ENCODE assay signal across 21 cellular contexts in genomic region chr12:29426516-29426915, GRCh38.
"Had no signal": no experiment of that assay in that cellular context is flagged by ENCODE, and none has a peak within 500 bp of the region (broad histone marks: within the 10 kb centered on the region; RNA-seq: fewer than 3 reads in every experiment).

No MANE protein-coding gene starts in this region.

- H3K27ac Mint-ChIP-seq: activated CD4-positive, alpha-beta memory T cell treated with anti-CD3 and anti-CD28 coated beads, Interleukin-2, amount 10 ng/mL, durations not matched to agents 7 days and 5 days; activated CD4-positive, alpha-beta T cell treated with anti-CD3 and anti-CD28 coated beads, Interleukin-2, amount 10 ng/mL, durations not matched to agents 7 days and 5 days; activated naive CD4-positive, alpha-beta T cell treated with anti-CD3 and anti-CD28 coated beads, Interleukin-2, amount 10 ng/mL, durations not matched to agents 7 days and 5 days; activated naive CD4-positive, alpha-beta T cell treated with anti-CD3 and anti-CD28 coated beads, Interleukin-2, amount 50 U/mL, for 72 hours; activated naive CD8-positive, alpha-beta T cell treated with anti-CD3 and anti-CD28 coated beads, Interleukin-2, amount 10 ng/mL, durations not matched to agents 7 days and 5 days; activated T-cell treated with anti-CD3 and anti-CD28 coated beads, Interleukin-2, amount 50 U/mL, for 24 hours; activated T-cell treated with anti-CD3 and anti-CD28 coated beads, Interleukin-2, amount 50 U/mL, for 72 hours; effector memory CD8-positive, alpha-beta T cell; WTC11 had no signal

- H3K36me3 ChIP-seq: brain microvascular endothelial cell had no signal

- H3K4me1 Mint-ChIP-seq: activated CD4-positive, alpha-beta memory T cell treated with anti-CD3 and anti-CD28 coated beads, Interleukin-2, amount 10 ng/mL, durations not matched to agents 7 days and 5 days; activated CD4-positive, alpha-beta T cell treated with anti-CD3 and anti-CD28 coated beads, Interleukin-2, amount 10 ng/mL, durations not matched to agents 7 days and 5 days; activated naive CD4-positive, alpha-beta T cell treated with anti-CD3 and anti-CD28 coated beads, Interleukin-2, amount 10 ng/mL, durations not matched to agents 7 days and 5 days; activated naive CD8-positive, alpha-beta T cell treated with anti-CD3 and anti-CD28 coated beads, Interleukin-2, amount 10 ng/mL, durations not matched to agents 7 days and 5 days; WTC11 had no signal

- DNase-seq: activated CD4-positive, alpha-beta memory T cell treated with anti-CD3 and anti-CD28 coated beads, Interleukin-2, amount 10 ng/mL, durations not matched to agents 7 days and 5 days; activated CD4-positive, alpha-beta T cell treated with anti-CD3 and anti-CD28 coated beads for 1 hour; activated CD4-positive, alpha-beta T cell treated with anti-CD3 and anti-CD28 coated beads for 4 hours; activated CD4-positive, alpha-beta T cell treated with anti-CD3 and anti-CD28 coated beads, Interleukin-2, amount 10 ng/mL, durations not matched to agents 7 days and 5 days; activated CD4-positive, alpha-beta T cell treated with anti-CD3 and anti-CD28 coated beads, Interleukin-2, amount 50 U/mL, for 4 hours; activated CD8-positive, alpha-beta memory T cell treated with anti-CD3 and anti-CD28 coated beads, Interleukin-2, amount 50 U/mL, for 48 hours; activated gamma-delta T cell; activated naive CD4-positive, alpha-beta T cell; activated naive CD4-positive, alpha-beta T cell treated with anti-CD3 and anti-CD28 coated beads, Interleukin-2, amount 10 ng/mL, durations not matched to agents 7 days and 5 days; activated naive CD8-positive, alpha-beta T cell treated with anti-CD3 and anti-CD28 coated beads, Interleukin-2, amount 10 ng/mL, durations not matched to agents 7 days and 5 days; activated T-cell treated with anti-CD3 and anti-CD28 coated beads for 4 hours; activated T-cell treated with anti-CD3 and anti-CD28 coated beads, Interleukin-2, amount 50 U/mL, for 24 hours; activated T-cell treated with anti-CD3 and anti-CD28 coated beads, Interleukin-2, amount 50 U/mL, for 72 hours; brain microvascular endothelial cell; caudate nucleus; effector CD4-positive, alpha-beta T cell; effector memory CD8-positive, alpha-beta T cell; head of caudate nucleus; T-helper 2 cell had no signal

- H3K27me3 ChIP-seq: brain microvascular endothelial cell had no signal

- H3K27ac ChIP-seq: brain microvascular endothelial cell had no signal

- H3K36me3 Mint-ChIP-seq: activated naive CD4-positive, alpha-beta T cell treated with anti-CD3 and anti-CD28 coated beads, Interleukin-2, amount 10 ng/mL, durations not matched to agents 7 days and 5 days; activated naive CD8-positive, alpha-beta T cell treated with anti-CD3 and anti-CD28 coated beads, Interleukin-2, amount 10 ng/mL, durations not matched to agents 7 days and 5 days had no signal

- H3K9me3 Mint-ChIP-seq: activated CD4-positive, alpha-beta memory T cell treated with anti-CD3 and anti-CD28 coated beads, Interleukin-2, amount 10 ng/mL, durations not matched to agents 7 days and 5 days; activated CD4-positive, alpha-beta T cell treated with anti-CD3 and anti-CD28 coated beads, Interleukin-2, amount 10 ng/mL, durations not matched to agents 7 days and 5 days; activated naive CD4-positive, alpha-beta T cell treated with anti-CD3 and anti-CD28 coated beads, Interleukin-2, amount 10 ng/mL, durations not matched to agents 7 days and 5 days; activated naive CD8-positive, alpha-beta T cell treated with anti-CD3 and anti-CD28 coated beads, Interleukin-2, amount 10 ng/mL, durations not matched to agents 7 days and 5 days; activated T-cell treated with anti-CD3 and anti-CD28 coated beads, Interleukin-2, amount 50 U/mL, for 24 hours; effector memory CD8-positive, alpha-beta T cell had no signal

- H3K4me3 Mint-ChIP-seq: activated CD4-positive, alpha-beta memory T cell treated with anti-CD3 and anti-CD28 coated beads, Interleukin-2, amount 10 ng/mL, durations not matched to agents 7 days and 5 days; activated CD4-positive, alpha-beta T cell treated with anti-CD3 and anti-CD28 coated beads, Interleukin-2, amount 10 ng/mL, durations not matched to agents 7 days and 5 days; activated naive CD4-positive, alpha-beta T cell treated with anti-CD3 and anti-CD28 coated beads, Interleukin-2, amount 10 ng/mL, durations not matched to agents 7 days and 5 days; activated naive CD8-positive, alpha-beta T cell treated with anti-CD3 and anti-CD28 coated beads, Interleukin-2, amount 10 ng/mL, durations not matched to agents 7 days and 5 days; activated T-cell treated with anti-CD3 and anti-CD28 coated beads, Interleukin-2, amount 50 U/mL, for 24 hours; activated T-cell treated with anti-CD3 and anti-CD28 coated beads, Interleukin-2, amount 50 U/mL, for 72 hours; effector memory CD8-positive, alpha-beta T cell; WTC11 had no signal
